8 cellular contexts compared by ENCODE assay signal in genomic region chr1:89822109-89822962, GRCh38. TPM values are rescaled to one million over a fixed set of nuclear protein-coding genes. Genes with fewer than 3 reads are reported as not detected.
DNase-seq lines count a peak whose midpoint lies in the region; ATAC-seq and TF ChIP-seq lines count a peak whose summit lies in the region.

No MANE protein-coding gene starts in this region.

- H3K4me1 Mint-ChIP-seq in activated CD8-positive, alpha-beta memory T cell treated with anti-CD3 and anti-CD28 coated beads, Interleukin-2, amount 10 ng/mL, durations not matched to agents 7 days and 5 days = peaks cover 21% of the 10 kb centered on the region

- no peaks in the 10 kb centered on the region for H3K4me1 ChIP-seq in fibroblast of lung (ENCODE audit: control insufficient read depth, extremely low read depth, insufficient read depth, low read length)
- peaks cover 0 to 27% (median 24%) of the 10 kb centered on the region in 4 donors for H3K4me1 ChIP-seq in sigmoid colon
- no peaks in the 10 kb centered on the region for H3K4me1 ChIP-seq in SJCRH30

- no peak for TF ChIP-seq POLR2A in sigmoid colon (IDR thresholded peaks at IDR 0.05)

- peak overlapping the region; percentile 76 for H3K4me3 Mint-ChIP-seq in activated CD8-positive, alpha-beta memory T cell treated with anti-CD3 and anti-CD28 coated beads, Interleukin-2, amount 10 ng/mL, durations not matched to agents 7 days and 5 days

- peak overlapping the region; percentile 62 to 74 (median 64) for H3K4me3 ChIP-seq in fibroblast of lung (replicated peaks in 1 of 4; ENCODE audit: control extremely low read depth in 1 of 4, insufficient read depth in 1 of 4, low read depth in 3 of 4, low read length in 4 of 4)
- H3K4me3 ChIP-seq in sigmoid colon = peak overlapping the region; percentile 65 to 91 (median 82)
- H3K4me3 ChIP-seq in SJCRH30 = no peak overlapping the region

- no peaks in the 10 kb centered on the region for H4K20me1 ChIP-seq in fibroblast of lung (ENCODE audit: control insufficient read depth, extremely low read depth, insufficient read depth, low read length)

- H3K27ac ChIP-seq in fibroblast of lung (ENCODE audit: insufficient read depth, low read length) (no peak overlapping the region), sigmoid colon (peak overlapping the region in 2 of 4 donors; percentile 78 to 81), SJCRH30 (no peak overlapping the region)

- H3K79me2 ChIP-seq in fibroblast of lung (ENCODE audit: control insufficient read depth, insufficient read depth, low read length) = no peaks in the 10 kb centered on the region

- H3K27me3 ChIP-seq in fibroblast of lung (ENCODE audit: control insufficient read depth, insufficient read depth, low read length) (no peaks in the 10 kb centered on the region), sigmoid colon (no peaks in the 10 kb centered on the region), SJCRH30 (no peaks in the 10 kb centered on the region)

- CTCF ChIA-PET in activated CD8-positive, alpha-beta memory T cell treated with anti-CD3 and anti-CD28 coated beads, Interleukin-2, amount 10 ng/mL, durations not matched to agents 7 days and 5 days (lab: Charles Lee) = interaction anchor here (1.2 to 3.2 kb wide), 3 partner anchors 9 to 20 kb away, joined by 4 to 23 read pairs (median 11); no protein-coding TSS in a partner anchor

- ATAC-seq in activated CD8-positive, alpha-beta memory T cell treated with anti-CD3 and anti-CD28 coated beads, Interleukin-2, amount 10 ng/mL, durations not matched to agents 7 days and 5 days = no peak
- ATAC-seq in GM18519 (IDR thresholded peaks at IDR 0.05; ENCODE audit: low FRiP score, unreplicated experiment) = no peak

- 33 to 43% methylated on average over 17 of the region's 17 CpGs for WGBS in sigmoid colon, 2 donors

- H3K4me2 ChIP-seq in fibroblast of lung (ENCODE audit: extremely low read depth, insufficient read depth, low read length) = peak overlapping the region; percentile 74

- H3K36me3 ChIP-seq in fibroblast of lung (ENCODE audit: control insufficient read depth, insufficient read depth, low read length) (no peaks in the 10 kb centered on the region), sigmoid colon (no peaks in the 10 kb centered on the region), SJCRH30 (no peaks in the 10 kb centered on the region)

- intact Hi-C loops in sigmoid colon (cut with DNase I) = no loop called here

- TF ChIP-seq EP300 in sigmoid colon (IDR thresholded peaks at IDR 0.05) = no peak

- H3K9me3 ChIP-seq in fibroblast of lung (ENCODE audit: control insufficient read depth, insufficient read depth, low read depth, low read length) = no peaks in the 10 kb centered on the region
- no peaks in the 10 kb centered on the region for H3K9me3 ChIP-seq in sigmoid colon
- no peaks in the 10 kb centered on the region for H3K9me3 ChIP-seq in SJCRH30 (replicated peaks)

- H3K9me3 Mint-ChIP-seq in activated CD8-positive, alpha-beta memory T cell treated with anti-CD3 and anti-CD28 coated beads, Interleukin-2, amount 10 ng/mL, durations not matched to agents 7 days and 5 days (ENCODE audit: low read depth) = no peaks in the 10 kb centered on the region

- DNase-seq in activated CD8-positive, alpha-beta memory T cell treated with anti-CD3 and anti-CD28 coated beads, Interleukin-2, amount 10 ng/mL, durations not matched to agents 7 days and 5 days = no peak
- DNase-seq in activated CD8-positive, alpha-beta memory T cell treated with anti-CD3 and anti-CD28 coated beads, Interleukin-2, amount 50 U/mL, for 48 hours = no peak
- DNase-seq in SW480 (ENCODE audit: low spot score) = peak; percentile 36
- no peak for DNase-seq in fibroblast of lung (ENCODE audit: low read depth in 2 of 2)
- no peak for DNase-seq in sigmoid colon
- no peak for DNase-seq in SJCRH30
- no peak for DNase-seq in HPDE6-E6E7 (ENCODE audit: extremely low spot score)

- no peak overlapping the region for H3K9ac ChIP-seq in fibroblast of lung (ENCODE audit: insufficient read depth, low read length)

- H3K36me3 Mint-ChIP-seq in activated CD8-positive, alpha-beta memory T cell treated with anti-CD3 and anti-CD28 coated beads, Interleukin-2, amount 10 ng/mL, durations not matched to agents 7 days and 5 days = peaks cover 6% of the 10 kb centered on the region

- peaks cover 6% of the 10 kb centered on the region for H3K27me3 Mint-ChIP-seq in activated CD8-positive, alpha-beta memory T cell treated with anti-CD3 and anti-CD28 coated beads, Interleukin-2, amount 10 ng/mL, durations not matched to agents 7 days and 5 days

- H2AFZ ChIP-seq in fibroblast of lung (ENCODE audit: low read length) = peak overlapping the region; percentile 14

- H3K27ac Mint-ChIP-seq in activated CD8-positive, alpha-beta memory T cell treated with anti-CD3 and anti-CD28 coated beads, Interleukin-2, amount 10 ng/mL, durations not matched to agents 7 days and 5 days = peak overlapping the region; percentile 53

- no peak for TF ChIP-seq CTCF in fibroblast of lung (conservative IDR thresholded peaks at IDR 0.05 in 1 of 2, IDR thresholded peaks at IDR 0.05 in 1 of 2; ENCODE audit: low read depth in 1 of 2, low read length in 2 of 2)
- TF ChIP-seq CTCF in sigmoid colon (IDR thresholded peaks at IDR 0.05) = no peak

RNA-seq across cellular contexts. Expression of gene LRRC8D, which starts 1.5 kb away (rescaled TPM):
- total RNA-seq in activated CD8-positive, alpha-beta memory T cell treated with anti-CD3 and anti-CD28 coated beads, Interleukin-2, amount 10 ng/mL, durations not matched to agents 7 days and 5 days = 10 to 100 TPM; 19.2 to 27.7 TPM
- 28.8 and 41.0 TPM in 2 replicates for total RNA-seq in fibroblast of lung
- polyA plus RNA-seq in fibroblast of lung = 40.0 and 58.1 TPM in 2 replicates
- polyA plus RNA-seq in fibroblast of lung (2012) = 21.9 and 30.3 TPM in 2 replicates
- polyA minus RNA-seq in fibroblast of lung (ENCODE audit: low replicate concordance) = 16.8 and 22.9 TPM in 2 replicates
- total RNA-seq in sigmoid colon = 10 to 100 TPM in 1 of 4 donors, 1 to 10 TPM in 3; 6.0 to 11.7 (median 8.8) TPM
- 10 to 100 TPM in 1 of 3 donors, 1 to 10 TPM in 2; 7.8 to 21.2 (median 9.9) TPM for polyA plus RNA-seq in sigmoid colon
- total RNA-seq in SJCRH30 (2014; rRNA removed; shearing (Covaris generic)) = 13.4 and 16.1 TPM in 2 replicates
